In the genomic region with DNA sequence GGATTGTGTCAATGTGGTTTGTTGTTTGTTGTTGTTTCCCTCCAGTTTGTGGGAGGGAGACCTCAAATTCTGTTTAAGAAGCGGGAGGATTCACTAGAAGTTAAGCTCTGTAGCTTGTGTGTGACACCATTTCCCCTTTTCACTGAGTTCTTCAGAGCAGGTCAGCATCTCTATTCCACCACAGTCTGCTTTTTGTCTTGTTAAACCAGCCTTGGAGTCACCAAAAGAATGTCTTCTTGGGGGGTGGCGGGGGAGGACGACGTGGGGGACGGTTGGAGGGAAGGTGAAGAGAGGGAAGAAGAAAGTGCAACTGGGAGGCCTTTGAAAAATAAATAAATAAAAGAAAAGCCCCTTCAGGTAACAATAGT, we compare ENCODE assay signal across 8 cellular contexts. TPM values are rescaled to one million over a fixed set of nuclear protein-coding genes. Genes with fewer than 3 reads are reported as not detected.
A peak's percentile ranks its signal among the peaks of the same experiment; 100 is the strongest.
DNase-seq lines count a peak whose midpoint lies in the region; ATAC-seq and TF ChIP-seq lines count a peak whose summit lies in the region.

No MANE protein-coding gene starts in this region.

- H3K4me1 ChIP-seq in DOHH2 (ENCODE audit: control insufficient read depth, low read length) (peaks cover 29% of the 10 kb centered on the region), thyroid gland (peaks cover 23% of the 10 kb centered on the region in 2 donors)

- no peaks in the 10 kb centered on the region for H4K20me1 ChIP-seq in DOHH2 (ENCODE audit: control insufficient read depth, insufficient read depth, low read depth, low read length)

- no peaks in the 10 kb centered on the region for H3K9me2 ChIP-seq in DOHH2 (replicated peaks; ENCODE audit: control insufficient read depth, low read length)

- TF ChIP-seq CTCF in DOHH2 (IDR thresholded peaks at IDR 0.05; ENCODE audit: low read depth, low read length, poor library complexity, severe bottlenecking), result no peak
- TF ChIP-seq CTCF in thyroid gland (IDR thresholded peaks at IDR 0.05), result no peak

- H3K36me3 ChIP-seq in DOHH2 (ENCODE audit: control insufficient read depth, low read length) (peaks cover 29% of the 10 kb centered on the region), thyroid gland (no peaks in the 10 kb centered on the region)

- DNase-seq in RPMI8226, result peak; percentile 47
- DNase-seq in iPS DF 19.7 (ENCODE audit: low read depth, low spot score), result peak; percentile 88
- DNase-seq in thyroid gland, result no peak
- no peak for DNase-seq in NK-92 (lab: John Stamatoyannopoulos, UW; ENCODE audit: unreplicated experiment)
- no peak for DNase-seq in kidney glomerular epithelial cell (lab: John Stamatoyannopoulos, UW)
- DNase-seq in activated CD8-positive, alpha-beta memory T cell treated with anti-CD3 and anti-CD28 coated beads, Interleukin-2, amount 50 U/mL, for 48 hours, result no peak

- H3K4me3 ChIP-seq in DOHH2 (ENCODE audit: low read length) (peak overlapping the region; percentile 88), thyroid gland (replicated peaks in 1 of 3) (peak overlapping the region in 2 of 3 donors; percentile 18 to 57)

- H3K27ac ChIP-seq in DOHH2 (ENCODE audit: low read depth, low read length) (peak overlapping the region; percentile 95), thyroid gland (no peak overlapping the region)

- peak overlapping the region; percentile 93 for H3K4me2 ChIP-seq in DOHH2 (ENCODE audit: low read length)

- H3K27me3 ChIP-seq in DOHH2 (ENCODE audit: control insufficient read depth, low read length) (no peaks in the 10 kb centered on the region), thyroid gland (peaks cover 3% of the 10 kb centered on the region)

- H3F3A ChIP-seq in DOHH2 (ENCODE audit: control insufficient read depth, insufficient read depth), result peaks cover 29% of the 10 kb centered on the region

- peaks cover 63% of the 10 kb centered on the region for H3K79me2 ChIP-seq in DOHH2 (ENCODE audit: control insufficient read depth, low read length)

- WGBS in thyroid gland, 2 donors, result 21 to 36% methylated on average over 5 of the region's 5 CpGs

- TF ChIP-seq POLR2A in thyroid gland (IDR thresholded peaks at IDR 0.05), result no peak

- intact Hi-C loops in thyroid gland (cut with DNase I), result loop anchor here (10.0 kb wide), 1 partner anchor 1261 kb away; no protein-coding TSS in a partner anchor

- ATAC-seq in GM21825 (IDR thresholded peaks at IDR 0.05; ENCODE audit: unreplicated experiment), result peak; percentile 6

- H3K9me3 ChIP-seq in DOHH2 (ENCODE audit: control insufficient read depth, insufficient read depth, low read length) (no peaks in the 10 kb centered on the region), thyroid gland (no peaks in the 10 kb centered on the region)

RNA-seq across cellular contexts. Expression of a gene that starts 2.3 kb away (rescaled TPM):
- 10 to 100 TPM in 1 of 4 donors, 1 to 10 TPM in 3; 4.6 to 12.8 (median 9.0) TPM for total RNA-seq in thyroid gland

Comparison
In these comparisons a context has a peak if more than half of its experiments do, and no peak if none do; other contexts are left out.
1. DNase-seq: peak in RPMI8226 (single experiment) and iPS DF 19.7 (single experiment); none in thyroid gland (0 of 2), NK-92 (single experiment), kidney glomerular epithelial cell (single experiment) and activated CD8-positive, alpha-beta memory T cell treated with anti-CD3 and anti-CD28 coated beads, Interleukin-2, amount 50 U/mL, for 48 hours (single experiment).